In the genomic region with DNA sequence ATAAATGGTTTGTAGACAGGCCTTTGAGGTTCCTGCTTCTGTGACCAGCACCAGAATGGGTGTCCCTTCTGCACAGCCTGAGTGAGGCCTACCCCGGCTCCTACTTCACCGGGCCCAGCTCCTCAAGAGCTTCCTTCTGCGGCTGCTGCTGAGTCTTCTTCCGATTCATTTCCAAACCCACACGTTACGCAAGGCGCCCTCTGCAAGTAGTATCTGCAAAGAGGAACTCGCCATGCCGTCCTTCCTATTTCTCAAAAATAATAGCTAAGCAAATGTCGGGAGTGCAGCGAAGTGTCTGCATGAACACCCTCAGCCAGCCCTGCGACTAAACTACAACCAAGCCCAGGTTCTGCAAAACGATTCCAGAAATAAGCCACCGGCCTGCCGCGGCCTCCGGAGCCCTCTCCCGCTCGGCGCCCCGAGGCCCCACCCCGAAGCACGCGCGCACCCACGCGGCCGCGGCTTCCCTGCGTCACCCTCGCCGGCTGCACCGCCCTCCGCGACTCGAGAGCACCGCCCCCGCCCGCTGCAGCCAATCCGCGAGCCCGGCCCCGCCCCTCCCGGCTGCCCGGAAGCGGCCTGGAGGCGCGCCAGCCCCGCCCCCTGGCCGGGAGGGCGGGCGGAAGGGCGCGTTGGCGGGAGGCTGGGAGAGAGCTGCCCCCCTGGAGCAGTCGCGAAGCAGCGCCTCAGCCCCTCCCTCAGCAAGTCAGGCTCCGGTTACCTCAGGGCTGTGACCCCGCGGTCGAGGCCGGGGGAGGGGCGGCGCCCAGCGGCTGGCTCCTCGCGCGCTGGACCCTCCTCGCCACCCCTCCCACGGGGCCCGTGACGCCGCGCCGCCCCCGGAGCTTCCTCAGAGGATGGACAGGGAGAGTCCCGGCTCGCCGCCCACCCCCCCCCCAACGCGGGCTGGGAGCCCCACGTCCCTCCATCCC, we compare ENCODE assay signal across 8 cellular contexts. TPM values are rescaled to one million over a fixed set of nuclear protein-coding genes. Genes with fewer than 3 reads are reported as not detected.
DNase-seq lines count a peak whose midpoint lies in the region; ATAC-seq, FAIRE-seq and TF ChIP-seq lines count a peak whose summit lies in the region.

No MANE protein-coding gene starts in this region.

- H3K9ac ChIP-seq in smooth muscle cell (ENCODE audit: low read depth), result peak overlapping the region; percentile 100

- peak overlapping the region; percentile 78 for H3K27ac Mint-ChIP-seq in WTC11

- H3K4me3 ChIP-seq in bronchial epithelial cell (ENCODE audit: low read depth, low read length) (peak overlapping the region; percentile 53), smooth muscle cell (peak overlapping the region; percentile 84)

- peak; percentile 57 for ATAC-seq in GM18868 (IDR thresholded peaks at IDR 0.05; ENCODE audit: unreplicated experiment)
- ATAC-seq in HG03097 (IDR thresholded peaks at IDR 0.05; ENCODE audit: low FRiP score, unreplicated experiment), result peak; percentile 44
- peak; percentile 59 for ATAC-seq in WTC11

- CTCF ChIA-PET in WTC11 (lab: Charles Lee), result interaction anchor here (0.6 to 5.2 kb wide), 14 partner anchors 9 to 744 kb away, joined by 3 to 84 read pairs (median 4); a partner anchor contains a TSS

- WGBS in smooth muscle cell (ENCODE audit: low lambda C conversion rate), result 2% methylated on average over 30 of the region's 83 CpGs

- no peaks in the 10 kb centered on the region for H3K9me3 Mint-ChIP-seq in WTC11

- peak overlapping the region; percentile 100 for H3K27ac ChIP-seq in smooth muscle cell (ENCODE audit: low read depth)

- H3K4me1 ChIP-seq in smooth muscle cell (ENCODE audit: low read depth), result peaks cover 30% of the 10 kb centered on the region

- peak; percentile 96 for DNase-seq in ACHN
- peak; percentile 91 for DNase-seq in NCI-H226
- peak; percentile 94 for DNase-seq in WTC11 (ENCODE audit: low spot score)
- peak; percentile 78 for DNase-seq in bronchial epithelial cell (ENCODE audit: low read depth)
- DNase-seq in inferior parietal cortex (ENCODE audit: extremely low spot score), result peak; percentile 84
- peak; percentile 93 for DNase-seq in smooth muscle cell (lab: John Stamatoyannopoulos, UW; ENCODE audit: unreplicated experiment)

- H3K36me3 Mint-ChIP-seq in WTC11, result peaks cover 3% of the 10 kb centered on the region; the same call in 1 of the 2 replicates

- peaks cover 40% of the 10 kb centered on the region for H3F3A ChIP-seq in smooth muscle cell (ENCODE audit: low read depth)

- H3K4me1 Mint-ChIP-seq in WTC11, result peaks cover 42% of the 10 kb centered on the region

- peak overlapping the region; percentile 80 for H3K4me3 Mint-ChIP-seq in WTC11

- no peaks in the 10 kb centered on the region for H3K27me3 ChIP-seq in bronchial epithelial cell (ENCODE audit: control insufficient read depth, insufficient read depth, low read length)
- no peaks in the 10 kb centered on the region for H3K27me3 ChIP-seq in smooth muscle cell (ENCODE audit: low read depth)

- POLR2A ChIA-PET in WTC11 (lab: Charles Lee), result interaction anchor here (0.6 to 2.2 kb wide), 7 partner anchors 9 to 294 kb away, joined by 3 to 13 read pairs (median 3); no protein-coding TSS in a partner anchor

- H4K20me1 ChIP-seq in smooth muscle cell (ENCODE audit: low read depth), result peaks cover 61% of the 10 kb centered on the region

- in situ Hi-C loops in ACHN (cut with HindIII; ENCODE audit: low pct_ligation_motif_present, low pct_unique_long_range_greater_than_20kb, low sequenced_read_pairs), result no loop called here

- H2AFZ ChIP-seq in smooth muscle cell (ENCODE audit: low read depth), result no peak overlapping the region

- H3K27me3 Mint-ChIP-seq in WTC11 (ENCODE audit: low read depth), result no peaks in the 10 kb centered on the region

- peaks cover 57% of the 10 kb centered on the region for H3K79me2 ChIP-seq in smooth muscle cell (ENCODE audit: low read depth)

- no peak for TF ChIP-seq CTCF in WTC11 (IDR thresholded peaks at IDR 0.05)
- no peak for TF ChIP-seq CTCF in bronchial epithelial cell (IDR thresholded peaks at IDR 0.05; ENCODE audit: insufficient read depth, low read length, severe bottlenecking)
- no peak for TF ChIP-seq CTCF in smooth muscle cell (IDR thresholded peaks at IDR 0.05; ENCODE audit: borderline replicate concordance, insufficient read depth, poor library complexity, severe bottlenecking)

- FAIRE-seq in bronchial epithelial cell (lab: Jason Lieb, UNC), result no peak

- H3K9me3 ChIP-seq in smooth muscle cell (replicated peaks; ENCODE audit: low read depth), result no peaks in the 10 kb centered on the region

- H3K36me3 ChIP-seq in bronchial epithelial cell (ENCODE audit: control insufficient read depth, insufficient read depth, low read length), result peaks cover 22% of the 10 kb centered on the region
- H3K36me3 ChIP-seq in smooth muscle cell (ENCODE audit: low read depth), result no peaks in the 10 kb centered on the region

- H3K4me2 ChIP-seq in smooth muscle cell, result peak overlapping the region; percentile 100

TF ChIP-seq in WTC11, 78 proteins besides CTCF, POLR2A, EP300 and RAD21 (continues in another document):
- TF ChIP-seq SP1 (CRISPR knock-in tag; conservative IDR thresholded peaks at IDR 0.05), result peak; percentile 98
- TF ChIP-seq NFYB (CRISPR knock-in tag; conservative IDR thresholded peaks at IDR 0.05; ENCODE audit: low read depth), result peak; percentile 73
- TF ChIP-seq, protein P1, sequence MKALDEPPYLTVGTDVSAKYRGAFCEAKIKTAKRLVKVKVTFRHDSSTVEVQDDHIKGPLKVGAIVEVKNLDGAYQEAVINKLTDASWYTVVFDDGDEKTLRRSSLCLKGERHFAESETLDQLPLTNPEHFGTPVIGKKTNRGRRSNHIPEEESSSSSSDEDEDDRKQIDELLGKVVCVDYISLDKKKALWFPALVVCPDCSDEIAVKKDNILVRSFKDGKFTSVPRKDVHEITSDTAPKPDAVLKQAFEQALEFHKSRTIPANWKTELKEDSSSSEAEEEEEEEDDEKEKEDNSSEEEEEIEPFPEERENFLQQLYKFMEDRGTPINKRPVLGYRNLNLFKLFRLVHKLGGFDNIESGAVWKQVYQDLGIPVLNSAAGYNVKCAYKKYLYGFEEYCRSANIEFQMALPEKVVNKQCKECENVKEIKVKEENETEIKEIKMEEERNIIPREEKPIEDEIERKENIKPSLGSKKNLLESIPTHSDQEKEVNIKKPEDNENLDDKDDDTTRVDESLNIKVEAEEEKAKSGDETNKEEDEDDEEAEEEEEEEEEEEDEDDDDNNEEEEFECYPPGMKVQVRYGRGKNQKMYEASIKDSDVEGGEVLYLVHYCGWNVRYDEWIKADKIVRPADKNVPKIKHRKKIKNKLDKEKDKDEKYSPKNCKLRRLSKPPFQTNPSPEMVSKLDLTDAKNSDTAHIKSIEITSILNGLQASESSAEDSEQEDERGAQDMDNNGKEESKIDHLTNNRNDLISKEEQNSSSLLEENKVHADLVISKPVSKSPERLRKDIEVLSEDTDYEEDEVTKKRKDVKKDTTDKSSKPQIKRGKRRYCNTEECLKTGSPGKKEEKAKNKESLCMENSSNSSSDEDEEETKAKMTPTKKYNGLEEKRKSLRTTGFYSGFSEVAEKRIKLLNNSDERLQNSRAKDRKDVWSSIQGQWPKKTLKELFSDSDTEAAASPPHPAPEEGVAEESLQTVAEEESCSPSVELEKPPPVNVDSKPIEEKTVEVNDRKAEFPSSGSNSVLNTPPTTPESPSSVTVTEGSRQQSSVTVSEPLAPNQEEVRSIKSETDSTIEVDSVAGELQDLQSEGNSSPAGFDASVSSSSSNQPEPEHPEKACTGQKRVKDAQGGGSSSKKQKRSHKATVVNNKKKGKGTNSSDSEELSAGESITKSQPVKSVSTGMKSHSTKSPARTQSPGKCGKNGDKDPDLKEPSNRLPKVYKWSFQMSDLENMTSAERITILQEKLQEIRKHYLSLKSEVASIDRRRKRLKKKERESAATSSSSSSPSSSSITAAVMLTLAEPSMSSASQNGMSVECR (CRISPR knock-in tag; IDR thresholded peaks at IDR 0.05; ENCODE audit: borderline replicate concordance), result no peak
- no peak for TF ChIP-seq JUN (CRISPR knock-in tag; IDR thresholded peaks at IDR 0.05)
- TF ChIP-seq, protein P2, sequence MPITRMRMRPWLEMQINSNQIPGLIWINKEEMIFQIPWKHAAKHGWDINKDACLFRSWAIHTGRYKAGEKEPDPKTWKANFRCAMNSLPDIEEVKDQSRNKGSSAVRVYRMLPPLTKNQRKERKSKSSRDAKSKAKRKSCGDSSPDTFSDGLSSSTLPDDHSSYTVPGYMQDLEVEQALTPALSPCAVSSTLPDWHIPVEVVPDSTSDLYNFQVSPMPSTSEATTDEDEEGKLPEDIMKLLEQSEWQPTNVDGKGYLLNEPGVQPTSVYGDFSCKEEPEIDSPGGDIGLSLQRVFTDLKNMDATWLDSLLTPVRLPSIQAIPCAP (CRISPR knock-in tag; IDR thresholded peaks at IDR 0.05), result no peak
- TF ChIP-seq NR3C1 (CRISPR knock-in tag; conservative IDR thresholded peaks at IDR 0.05; ENCODE audit: low read depth), result no peak
- TF ChIP-seq FOXK1 (CRISPR knock-in tag; IDR thresholded peaks at IDR 0.05), result peak; percentile 51; the same call in 1 of the 2 replicates
- TF ChIP-seq, protein P3, sequence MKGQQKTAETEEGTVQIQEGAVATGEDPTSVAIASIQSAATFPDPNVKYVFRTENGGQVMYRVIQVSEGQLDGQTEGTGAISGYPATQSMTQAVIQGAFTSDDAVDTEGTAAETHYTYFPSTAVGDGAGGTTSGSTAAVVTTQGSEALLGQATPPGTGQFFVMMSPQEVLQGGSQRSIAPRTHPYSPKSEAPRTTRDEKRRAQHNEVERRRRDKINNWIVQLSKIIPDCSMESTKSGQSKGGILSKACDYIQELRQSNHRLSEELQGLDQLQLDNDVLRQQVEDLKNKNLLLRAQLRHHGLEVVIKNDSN (CRISPR knock-in tag; IDR thresholded peaks at IDR 0.05), result no peak
- no peak for TF ChIP-seq NR1H2 (CRISPR knock-in tag; IDR thresholded peaks at IDR 0.05)
- no peak for TF ChIP-seq TP53 (CRISPR knock-in tag; IDR thresholded peaks at IDR 0.05)
- no peak for TF ChIP-seq ZNF317 (CRISPR knock-in tag; IDR thresholded peaks at IDR 0.05; ENCODE audit: borderline replicate concordance, low read depth)
- no peak for TF ChIP-seq ZNF138 (CRISPR knock-in tag; conservative IDR thresholded peaks at IDR 0.05)
- TF ChIP-seq NFE2L1 (CRISPR knock-in tag; IDR thresholded peaks at IDR 0.05), result no peak
- no peak for TF ChIP-seq SMAD3 (CRISPR knock-in tag; IDR thresholded peaks at IDR 0.05; ENCODE audit: borderline replicate concordance)
- no peak for TF ChIP-seq TCF7 (CRISPR knock-in tag; IDR thresholded peaks at IDR 0.05; ENCODE audit: low read depth)

RNA-seq across cellular contexts. Expression of a gene that starts 8.3 kb away (rescaled TPM):
- total RNA-seq in WTC11 (2021), result 18.3 to 21.6 TPM (median 18.4 TPM) in 3 replicates
- 4.5 and 5.0 TPM in 2 replicates for total RNA-seq in bronchial epithelial cell
- total RNA-seq in smooth muscle cell, result 7.5 and 12.8 TPM in 2 replicates
- 5.7 and 9.0 TPM in 2 replicates for polyA plus RNA-seq in smooth muscle cell

RNA-seq across cellular contexts. Expression of a gene that starts 55.2 kb away (rescaled TPM):
- total RNA-seq in WTC11 (2021) (47.2 to 50.3 TPM (median 49.8 TPM) in 3 replicates), bronchial epithelial cell (13.4 and 18.3 TPM in 2 replicates), smooth muscle cell (10.4 and 20.8 TPM in 2 replicates)
- 26.9 and 33.2 TPM in 2 replicates for polyA plus RNA-seq in smooth muscle cell

RNA-seq across cellular contexts. Expression of a gene that starts 56.3 kb away (rescaled TPM):
- 59.1 to 74.3 TPM (median 59.7 TPM) in 3 replicates for total RNA-seq in WTC11 (2021)
- 55.9 and 72.1 TPM in 2 replicates for total RNA-seq in bronchial epithelial cell
- 22.1 and 39.5 TPM in 2 replicates for total RNA-seq in smooth muscle cell
- 17.6 and 23.7 TPM in 2 replicates for polyA plus RNA-seq in smooth muscle cell

Comparison
In these comparisons a context has a peak if more than half of its experiments do, and no peak if none do; other contexts are left out.
1. Peak in every context shown above with its lines: DNase-seq, ATAC-seq, H3K4me3 ChIP-seq and H3K27ac ChIP-seq.